In the genomic region with DNA sequence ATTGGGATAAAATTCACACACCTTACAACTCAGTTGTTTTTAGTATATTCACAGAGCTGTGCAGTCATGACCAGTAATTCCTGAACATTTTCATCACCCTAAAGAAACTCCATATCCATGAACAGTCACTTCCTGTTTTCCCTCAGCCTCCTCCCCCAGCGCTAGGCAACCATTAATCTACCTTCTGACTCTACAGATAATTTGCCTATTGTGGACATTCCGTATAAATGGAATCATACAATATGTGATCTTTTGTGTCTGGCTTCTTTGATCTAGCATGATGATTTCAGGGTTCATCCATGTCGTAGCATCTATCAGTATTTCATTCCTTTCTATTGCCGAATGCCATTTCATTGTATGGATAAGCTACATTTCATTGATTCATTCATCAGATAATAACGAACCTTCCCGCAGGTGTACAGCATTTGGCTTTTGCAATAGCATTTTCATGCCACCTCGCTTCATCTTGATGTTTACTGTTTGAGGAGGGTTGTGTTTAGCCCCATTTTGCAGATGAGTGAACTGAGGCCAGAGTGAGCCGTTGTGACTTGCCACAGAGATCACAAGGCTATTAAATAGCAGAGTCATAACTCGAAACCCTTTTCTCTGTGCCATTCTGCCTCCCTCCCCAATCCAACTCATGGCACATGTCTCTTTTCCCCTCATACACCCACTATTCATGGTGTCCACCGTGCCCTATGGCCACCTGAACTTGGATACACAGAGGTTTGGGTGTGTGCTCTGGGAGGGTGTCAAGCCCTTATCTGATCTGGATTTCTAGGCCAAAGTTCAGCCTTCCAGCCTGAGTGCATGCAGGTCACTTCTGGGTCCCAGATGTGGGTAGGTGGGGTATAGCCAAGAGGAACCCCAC, we compare ENCODE assay signal across 9 cellular contexts. TPM values are rescaled to one million over a fixed set of nuclear protein-coding genes. Genes with fewer than 3 reads are reported as not detected.
DNase-seq lines count a peak whose midpoint lies in the region; ATAC-seq and TF ChIP-seq lines count a peak whose summit lies in the region.
"Had no signal": no experiment of that assay in that cellular context is flagged by ENCODE, and none has a peak within 500 bp of the region (broad histone marks: within the 10 kb centered on the region; RNA-seq: fewer than 3 reads in every experiment).

No MANE protein-coding gene starts in this region.

- POLR2A ChIA-PET in Caco-2 (lab: Charles Lee), result interaction anchor here (0.6 to 1.2 kb wide), 2 partner anchors 11 to 12 kb away, joined by 3 to 7 read pairs; partner anchors contain the start of gene MYH9

- H3K36me3 Mint-ChIP-seq in Caco-2 (ENCODE audit: insufficient read depth, unreplicated experiment), result peaks cover 6% of the 10 kb centered on the region

- H3K9me3 Mint-ChIP-seq in Caco-2 (ENCODE audit: unreplicated experiment), result no peaks in the 10 kb centered on the region

- H3K9ac ChIP-seq in duodenal mucosa (ENCODE audit: low read depth in 1 of 2, low read length in 2 of 2), result no peak overlapping the region

- H3K36me3 ChIP-seq in Caco-2 (ENCODE audit: control insufficient read depth, insufficient read depth, low read length), result no peaks in the 10 kb centered on the region
- no peaks in the 10 kb centered on the region for H3K36me3 ChIP-seq in duodenal mucosa (ENCODE audit: control insufficient read depth in 1 of 2, insufficient read depth in 2 of 2, low read length in 2 of 2)
- no peaks in the 10 kb centered on the region for H3K36me3 ChIP-seq in neutrophil

- DNase-seq in Caco-2 (no peak), NCI-H226 (peak; percentile 68), NCI-H146 treated with DMSO at 0.1 percent for 48 hours (lab: John Stamatoyannopoulos, UW; ENCODE audit: unreplicated experiment) (no peak), amygdala (lab: John Stamatoyannopoulos, UW) (no peak)
- DNase-seq: activated CD8-positive, alpha-beta memory T cell treated with anti-CD3 and anti-CD28 coated beads, Interleukin-2, amount 50 U/mL, for 48 hours had no signal

- TF ChIP-seq CTCF in Caco-2 (IDR thresholded peaks at IDR 0.05; ENCODE audit: insufficient read depth in 1 of 2, low read depth in 1 of 2, low read length in 1 of 2, severe bottlenecking in 1 of 2, unreplicated experiment in 1 of 2), result no peak
- TF ChIP-seq CTCF in neutrophil (IDR thresholded peaks at IDR 0.05), result no peak

- no TSS peak for BruUV-seq in Caco-2 (replicated peaks; lab: Mats Ljungman, UMichigan)

- H3K27me3 ChIP-seq in Caco-2 (replicated peaks; ENCODE audit: control insufficient read depth, insufficient read depth, low read length), result no peaks in the 10 kb centered on the region
- H3K27me3 ChIP-seq in duodenal mucosa (ENCODE audit: control insufficient read depth in 1 of 2, insufficient read depth in 2 of 2, low read length in 2 of 2), result no peaks in the 10 kb centered on the region
- no peaks in the 10 kb centered on the region for H3K27me3 ChIP-seq in neutrophil

- CTCF ChIA-PET in Caco-2 (lab: Charles Lee), result interaction anchor here (1.2 kb wide), 1 partner anchor 11 kb away, joined by 3 read pairs; the partner anchor contains the start of gene MYH9

- no peak for ATAC-seq in GM18861 (IDR thresholded peaks at IDR 0.05; ENCODE audit: unreplicated experiment)
- ATAC-seq in HG03565 (IDR thresholded peaks at IDR 0.05; ENCODE audit: unreplicated experiment), result no peak

- H3K4me3 Mint-ChIP-seq in Caco-2 (ENCODE audit: unreplicated experiment), result peak overlapping the region; percentile 23

- H3K4me1 ChIP-seq in Caco-2, result peaks cover 51% of the 10 kb centered on the region
- peaks cover 12 to 13% of the 10 kb centered on the region in 2 donors for H3K4me1 ChIP-seq in duodenal mucosa (ENCODE audit: control insufficient read depth in 1 of 2, insufficient read depth in 2 of 2, low read length in 2 of 2)
- peaks cover 94% of the 10 kb centered on the region in 2 experiments for H3K4me1 ChIP-seq in neutrophil (ENCODE audit: control insufficient read depth in 1 of 2, insufficient read depth in 1 of 2, low read depth in 1 of 2, low read length in 1 of 2)

- H3K4me1 Mint-ChIP-seq in Caco-2 (ENCODE audit: low read depth, unreplicated experiment), result peaks cover 44% of the 10 kb centered on the region

- no peaks in the 10 kb centered on the region for H3K9me3 ChIP-seq in Caco-2
- H3K9me3 ChIP-seq in duodenal mucosa (ENCODE audit: control insufficient read depth in 1 of 2, low read length in 2 of 2), result no peaks in the 10 kb centered on the region
- no peaks in the 10 kb centered on the region for H3K9me3 ChIP-seq in neutrophil

- no peaks in the 10 kb centered on the region for H3K27me3 Mint-ChIP-seq in Caco-2 (ENCODE audit: insufficient read depth, unreplicated experiment)

- peak overlapping the region; percentile 93 for H3K27ac Mint-ChIP-seq in Caco-2 (ENCODE audit: unreplicated experiment)

- H3K4me3 ChIP-seq in Caco-2 (ENCODE audit: low read depth, low read length) (no peak overlapping the region), duodenal mucosa (ENCODE audit: low read depth in 1 of 2, low read length in 2 of 2) (peak overlapping the region; percentile 2 to 7), neutrophil (ENCODE audit: low read depth in 1 of 2, low read length in 1 of 2) (peak overlapping the region; percentile 35 to 54)

- intact Hi-C loops in Caco-2 (cut with micrococcal nuclease; ENCODE audit: unreplicated experiment), result no loop called here

- H3K27ac ChIP-seq in duodenal mucosa (ENCODE audit: low read depth, low read length), result no peak overlapping the region
- peak overlapping the region; percentile 86 for H3K27ac ChIP-seq in neutrophil

RNA-seq across cellular contexts. Expression of gene MYH9, which starts 11.1 kb away (rescaled TPM):
- 513 and 539 TPM in 2 replicates for total RNA-seq in Caco-2 (2022)
